In genomic region chr19:21092107-21092506, GRCh38 we compare ENCODE assay signal across 1 cellular context.
A peak's percentile ranks its signal among the peaks of the same experiment; 100 is the strongest.
TF ChIP-seq lines count a peak whose summit lies in the region.

No MANE protein-coding gene starts in this region.

TF ChIP-seq in HepG2, 621 proteins besides CTCF, POLR2A, EP300 and RAD21:
- TF ChIP-seq TEAD3 (CRISPR knock-in tag; optimal IDR thresholded peaks at IDR 0.05; ENCODE audit: borderline replicate concordance) (peak; percentile 27), SNRNP70 (IDR thresholded peaks at IDR 0.05; ENCODE audit: low read depth, low read length) (no peak), FOXA1 (IDR thresholded peaks at IDR 0.05) (no peak), FOXA1 (CRISPR knock-in tag; IDR thresholded peaks at IDR 0.05) (0 out of 2 replicates have a peak, but pooled peaks have one; percentile 12), ATF7-NPFF (CRISPR knock-in tag; IDR thresholded peaks at IDR 0.05; ENCODE audit: low read depth) (no peak)
